Comparison of ENCODE assay signal across 16 cellular contexts in genomic region chr21:34715985-34716596, GRCh38. TPM values are rescaled to one million over a fixed set of nuclear protein-coding genes. Genes with fewer than 3 reads are reported as not detected.
"Had no signal": no experiment of that assay in that cellular context is flagged by ENCODE, and none has a peak within 500 bp of the region (broad histone marks: within the 10 kb centered on the region; RNA-seq: fewer than 3 reads in every experiment).

No MANE protein-coding gene starts in this region.

- H3K4me3 Mint-ChIP-seq: activated CD8-positive, alpha-beta T cell treated with anti-CD3 and anti-CD28 coated beads for 36 hours; activated naive CD4-positive, alpha-beta T cell treated with anti-CD3 and anti-CD28 coated beads, Interleukin-2, amount 10 ng/mL, durations not matched to agents 7 days and 5 days; activated naive CD8-positive, alpha-beta T cell treated with anti-CD3 and anti-CD28 coated beads for 36 hours had no signal

- H3K27ac Mint-ChIP-seq: activated CD8-positive, alpha-beta T cell treated with anti-CD3 and anti-CD28 coated beads for 36 hours; activated naive CD4-positive, alpha-beta T cell treated with anti-CD3 and anti-CD28 coated beads, Interleukin-2, amount 10 ng/mL, durations not matched to agents 7 days and 5 days; activated naive CD8-positive, alpha-beta T cell treated with anti-CD3 and anti-CD28 coated beads for 36 hours had no signal

- H3K9me3 Mint-ChIP-seq: activated CD8-positive, alpha-beta T cell treated with anti-CD3 and anti-CD28 coated beads for 36 hours; activated naive CD4-positive, alpha-beta T cell treated with anti-CD3 and anti-CD28 coated beads, Interleukin-2, amount 10 ng/mL, durations not matched to agents 7 days and 5 days; activated naive CD8-positive, alpha-beta T cell treated with anti-CD3 and anti-CD28 coated beads for 36 hours had no signal

- H3K36me3 Mint-ChIP-seq: activated naive CD4-positive, alpha-beta T cell treated with anti-CD3 and anti-CD28 coated beads, Interleukin-2, amount 10 ng/mL, durations not matched to agents 7 days and 5 days; activated naive CD8-positive, alpha-beta T cell treated with anti-CD3 and anti-CD28 coated beads for 36 hours had no signal

- ATAC-seq: PC-3 had no signal

- DNase-seq: activated CD4-positive, CD25-positive, alpha-beta regulatory T cell; activated CD8-positive, alpha-beta memory T cell treated with anti-CD3 and anti-CD28 coated beads, Interleukin-2, amount 50 U/mL, for 4 hours; activated gamma-delta T cell treated with Interleukin-2 at 50 U/mL for 16 hours; activated naive CD8-positive, alpha-beta T cell treated with anti-CD3 and anti-CD28 coated beads for 36 hours; brain microvascular endothelial cell; cerebellar nuclear complex; Kasumi-1; NCI-H1105 treated with DMSO at 0.1 percent for 48 hours; NCI-H1436 treated with DMSO at 0.1 percent for 48 hours; NCI-H187; NCI-H2081 treated with DMSO at 0.1 percent for 48 hours; NCI-H446; PC-3; SHP77 had no signal

RNA-seq across cellular contexts. Expression of gene CLIC6, which starts 47.3 kb away (rescaled TPM):
- total RNA-seq: PC-3 had no signal
